ENCODE assay signal across 7 cellular contexts in the genomic region with DNA sequence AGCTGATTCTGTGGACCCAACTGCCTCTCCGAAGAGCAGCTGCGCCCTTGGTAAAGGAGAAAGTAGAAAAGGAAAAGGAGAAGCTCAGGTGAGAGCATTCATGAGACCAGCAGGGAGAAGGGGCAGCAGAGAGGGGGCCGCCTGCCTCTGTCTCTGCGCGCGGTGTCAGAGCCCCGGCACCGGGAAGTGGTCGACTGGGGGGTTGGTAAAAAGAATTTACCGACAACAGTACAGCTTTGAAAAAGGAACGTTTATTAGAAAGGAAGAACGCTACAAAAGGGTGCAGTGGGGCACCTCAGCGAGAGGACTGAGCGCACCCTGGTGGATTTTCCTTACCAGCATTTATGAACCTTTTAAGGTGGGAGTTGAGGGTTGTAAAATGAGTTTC.
A peak's percentile ranks its signal among the peaks of the same experiment; 100 is the strongest.
DNase-seq lines count a peak whose midpoint lies in the region; ATAC-seq and TF ChIP-seq lines count a peak whose summit lies in the region.

No MANE protein-coding gene starts in this region.

- H3K36me3 Mint-ChIP-seq in activated CD4-positive, alpha-beta T cell treated with anti-CD3 and anti-CD28 coated beads for 36 hours (ENCODE audit: low read depth) = no peaks in the 10 kb centered on the region

- peak overlapping the region; percentile 98 for H3K27ac Mint-ChIP-seq in activated CD4-positive, alpha-beta T cell treated with anti-CD3 and anti-CD28 coated beads for 36 hours

- H3K4me1 ChIP-seq in duodenal mucosa (ENCODE audit: control insufficient read depth in 1 of 2, insufficient read depth in 2 of 2, low read length in 2 of 2) (peaks cover 0 to 8% of the 10 kb centered on the region in 2 donors), mucosa of rectum (ENCODE audit: control insufficient read depth in 2 of 2, insufficient read depth in 2 of 2, low read length in 2 of 2) (peaks cover 3 to 4% of the 10 kb centered on the region in 2 donors), thyroid gland (no peaks in the 10 kb centered on the region)

- H3K36me3 ChIP-seq in duodenal mucosa (ENCODE audit: control insufficient read depth in 1 of 2, insufficient read depth in 2 of 2, low read length in 2 of 2) (no peaks in the 10 kb centered on the region), mucosa of rectum (ENCODE audit: control insufficient read depth in 2 of 2, insufficient read depth in 2 of 2, low read length in 2 of 2) (no peaks in the 10 kb centered on the region), thyroid gland (no peaks in the 10 kb centered on the region)

- intact Hi-C loops in activated CD4-positive, alpha-beta T cell treated with anti-CD3 and anti-CD28 coated beads for 36 hours (cut with DNase I, micrococcal nuclease) = loop anchor here (1.0 to 5.0 kb wide), 7 partner anchors 78 to 513 kb away; partner anchors contain the start of genes AK9 (in 1 of the 2) and FIG4 (in 1 of the 2)
- intact Hi-C loops in thyroid gland (cut with DNase I) = loop anchor here (2.0 to 10.0 kb wide), 3 partner anchors 335 to 515 kb away; no protein-coding TSS in a partner anchor

- peak overlapping the region; percentile 79 for H3K4me3 Mint-ChIP-seq in activated CD4-positive, alpha-beta T cell treated with anti-CD3 and anti-CD28 coated beads for 36 hours

- peaks cover 13% of the 10 kb centered on the region for H3K4me1 Mint-ChIP-seq in activated CD4-positive, alpha-beta T cell treated with anti-CD3 and anti-CD28 coated beads for 36 hours

- H3K27ac ChIP-seq in duodenal mucosa (ENCODE audit: low read depth, low read length) (no peak overlapping the region), mucosa of rectum (ENCODE audit: low read depth in 2 of 2, low read length in 2 of 2) (peak overlapping the region; percentile 23 to 64), thyroid gland (no peak overlapping the region)

- H3K27me3 ChIP-seq in duodenal mucosa (ENCODE audit: control insufficient read depth in 1 of 2, insufficient read depth in 2 of 2, low read length in 2 of 2) = no peaks in the 10 kb centered on the region
- H3K27me3 ChIP-seq in mucosa of rectum (ENCODE audit: control insufficient read depth in 2 of 2, insufficient read depth in 2 of 2, low read length in 2 of 2) = no peaks in the 10 kb centered on the region
- no peaks in the 10 kb centered on the region for H3K27me3 ChIP-seq in thyroid gland

- no peaks in the 10 kb centered on the region for H3K9me3 ChIP-seq in duodenal mucosa (ENCODE audit: control insufficient read depth in 1 of 2, low read length in 2 of 2)
- H3K9me3 ChIP-seq in mucosa of rectum (ENCODE audit: control insufficient read depth in 2 of 2, low read length in 2 of 2) = no peaks in the 10 kb centered on the region
- no peaks in the 10 kb centered on the region for H3K9me3 ChIP-seq in thyroid gland

- no peak for TF ChIP-seq POLR2A in thyroid gland (IDR thresholded peaks at IDR 0.05)

- peak in 3 of 6 experiments; percentile 42 to 44 (median 44) for TF ChIP-seq CTCF in thyroid gland (IDR thresholded peaks at IDR 0.05)

- H3K9ac ChIP-seq in duodenal mucosa (ENCODE audit: low read depth in 1 of 2, low read length in 2 of 2) (peak overlapping the region; percentile 57 to 71), mucosa of rectum (ENCODE audit: low read depth in 1 of 2, low read length in 2 of 2) (peak overlapping the region; percentile 32 to 62)

- CTCF ChIA-PET in activated CD4-positive, alpha-beta T cell treated with anti-CD3 and anti-CD28 coated beads for 36 hours (lab: Charles Lee) = interaction anchor here (0.6 to 6.0 kb wide), 89 partner anchors 9 to 982 kb away, joined by 3 to 135 read pairs (median 4); partner anchors contain the start of genes AK9 and FIG4

- WGBS in thyroid gland, 2 donors = 9 to 18% methylated on average over 14 of the region's 14 CpGs

- H3K27me3 Mint-ChIP-seq in activated CD4-positive, alpha-beta T cell treated with anti-CD3 and anti-CD28 coated beads for 36 hours = no peaks in the 10 kb centered on the region

- no peaks in the 10 kb centered on the region for H3K9me3 Mint-ChIP-seq in activated CD4-positive, alpha-beta T cell treated with anti-CD3 and anti-CD28 coated beads for 36 hours (ENCODE audit: low read depth)

- H3K4me3 ChIP-seq in duodenal mucosa (ENCODE audit: low read depth in 1 of 2, low read length in 2 of 2) (peak overlapping the region; percentile 66 to 74), mucosa of rectum (ENCODE audit: low read length in 2 of 2) (peak overlapping the region; percentile 64 to 73), thyroid gland (replicated peaks in 1 of 3) (peak overlapping the region in 1 of 3 donors; percentile 6)

- peak; percentile 59 for DNase-seq in NCI-H1694 (lab: John Stamatoyannopoulos, UW)
- peak; percentile 69 for DNase-seq in activated CD4-positive, alpha-beta T cell treated with anti-CD3 and anti-CD28 coated beads for 36 hours
- DNase-seq in thyroid gland = peak; percentile 17 to 36

- ATAC-seq in GM18508 (IDR thresholded peaks at IDR 0.05; ENCODE audit: insufficient read depth, unreplicated experiment) = peak; percentile 34
- peak; percentile 48 for ATAC-seq in HG02885 (IDR thresholded peaks at IDR 0.05; ENCODE audit: poor library complexity, unreplicated experiment)
- ATAC-seq in activated CD4-positive, alpha-beta T cell treated with anti-CD3 and anti-CD28 coated beads for 36 hours = peak; percentile 72

- POLR2A ChIA-PET in activated CD4-positive, alpha-beta T cell treated with anti-CD3 and anti-CD28 coated beads for 36 hours (lab: Charles Lee) = interaction anchor here (0.5 to 0.6 kb wide), 3 partner anchors 83 to 845 kb away, joined by 3 read pairs; no protein-coding TSS in a partner anchor

Comparison
In these comparisons a context has a peak if more than half of its experiments do, and no peak if none do; other contexts are left out.
1. H3K27ac ChIP-seq: peak in mucosa of rectum (2 of 2); none in duodenal mucosa (single experiment) and thyroid gland (0 of 3).
2. Peak in every context shown above with its lines, with median percentiles within 50 percentile points of each other: ATAC-seq and DNase-seq.